ENCODE assay signal across 1 cellular context in genomic region chr2:51032748-51033355, GRCh38.
TF ChIP-seq lines count a peak whose summit lies in the region.

No MANE protein-coding gene starts in this region.

TF ChIP-seq in GM23338, 12 proteins besides CTCF, POLR2A, EP300 and RAD21:
- TF ChIP-seq ZNF462 (CRISPR knock-in tag; IDR thresholded peaks at IDR 0.05) = no peak
